Comparison of ENCODE assay signal across 25 cellular contexts in genomic region chr7:143216151-143216550, GRCh38. TPM values are rescaled to one million over a fixed set of nuclear protein-coding genes. Genes with fewer than 3 reads are reported as not detected.
DNase-seq lines count a peak whose midpoint lies in the region; FAIRE-seq and TF ChIP-seq lines count a peak whose summit lies in the region.
"Had no signal": no experiment of that assay in that cellular context is flagged by ENCODE, and none has a peak within 500 bp of the region (broad histone marks: within the 10 kb centered on the region; RNA-seq: fewer than 3 reads in every experiment).

No MANE protein-coding gene starts in this region.

- POLR2A ChIA-PET in endothelial cell of umbilical vein (lab: Charles Lee) = no interaction called here
- POLR2A ChIA-PET in CD8-positive, alpha-beta memory T cell (lab: Charles Lee) = no interaction called here
- POLR2A ChIA-PET in OCI-LY7 (lab: Charles Lee) = interaction anchor here (0.6 to 1.9 kb wide), 4 partner anchors 202 to 472 kb away, joined by 3 to 5 read pairs (median 4); no protein-coding TSS in a partner anchor

- no peaks in the 10 kb centered on the region for H3K9me1 ChIP-seq in endothelial cell of umbilical vein (replicated peaks; ENCODE audit: control insufficient read depth, extremely low read depth, insufficient read depth, low read length)

- no peak overlapping the region for H3K27ac ChIP-seq in endothelial cell of umbilical vein (ENCODE audit: insufficient read depth, low read depth, low read length)
- H3K27ac ChIP-seq in CD8-positive, alpha-beta memory T cell (ENCODE audit: low read depth, low read length) = no peak overlapping the region
- no peak overlapping the region for H3K27ac ChIP-seq in OCI-LY7 (ENCODE audit: low read depth, low read length, poor library complexity, severe bottlenecking)
- H3K27ac ChIP-seq: gastrocnemius medialis, neural progenitor cell, tibial artery had no signal

- H3K9me3 Mint-ChIP-seq in CD8-positive, alpha-beta memory T cell = no peaks in the 10 kb centered on the region
- H3K9me3 Mint-ChIP-seq in glutamatergic neuron (ENCODE audit: unreplicated experiment) = peaks cover 2% of the 10 kb centered on the region
- H3K9me3 Mint-ChIP-seq: activated T-helper 17 cell treated with anti-CD3 and anti-CD28 coated beads, Interleukin-2, amount 50 U/mL, for 72 hours; CD8-positive, alpha-beta T cell; stimulated activated effector memory CD8-positive, alpha-beta T cell treated with anti-CD3 and anti-CD28 coated beads, Interleukin-12 subunit alpha, Interleukin-12 subunit beta, amount 100 ng/mL, for 72 hours; T-helper 2 cell treated with Interferon-gamma antibody and Interleukin-4, amounts not matched to agents 5 μg/mL and 100 μg/mL, for 36 hours had no signal

- H3K4me3 Mint-ChIP-seq in CD8-positive, alpha-beta memory T cell = no peak overlapping the region
- no peak overlapping the region for H3K4me3 Mint-ChIP-seq in glutamatergic neuron (ENCODE audit: unreplicated experiment)
- H3K4me3 Mint-ChIP-seq: activated T-helper 17 cell treated with anti-CD3 and anti-CD28 coated beads, Interleukin-2, amount 50 U/mL, for 72 hours; CD8-positive, alpha-beta T cell; endodermal cell; neural progenitor cell; stimulated activated effector memory CD8-positive, alpha-beta T cell treated with anti-CD3 and anti-CD28 coated beads, Interleukin-12 subunit alpha, Interleukin-12 subunit beta, amount 100 ng/mL, for 72 hours; T-helper 2 cell treated with Interferon-gamma antibody and Interleukin-4, amounts not matched to agents 5 μg/mL and 100 μg/mL, for 36 hours had no signal

- dilution Hi-C loops in endothelial cell of umbilical vein (cut with MboI; ENCODE audit: extremely low pct_ligation_motif_present, low sequenced_read_pairs) = loop anchor here (25.0 kb wide), 1 partner anchor 204 kb away; no protein-coding TSS in a partner anchor

- no peak for TF ChIP-seq CTCF in AG10803 (conservative IDR thresholded peaks at IDR 0.05; ENCODE audit: low read length)
- no peak for TF ChIP-seq CTCF in endothelial cell of umbilical vein (IDR thresholded peaks at IDR 0.05; ENCODE audit: extremely low read depth in 1 of 2, insufficient read depth in 1 of 2, low read depth in 1 of 2, low read length in 2 of 2)
- no peak for TF ChIP-seq CTCF in OCI-LY7 (conservative IDR thresholded peaks at IDR 0.05; ENCODE audit: low read length)
- TF ChIP-seq CTCF in glutamatergic neuron (IDR thresholded peaks at IDR 0.05; ENCODE audit: partially characterized antibody, unreplicated experiment) = no peak

- H3K4me2 ChIP-seq in endothelial cell of umbilical vein (ENCODE audit: insufficient read depth, low read length) (no peak overlapping the region), OCI-LY7 (ENCODE audit: low read length) (no peak overlapping the region)
- H3K4me2 ChIP-seq: neural progenitor cell had no signal

- H3K9me3 ChIP-seq in endothelial cell of umbilical vein (replicated peaks; ENCODE audit: control insufficient read depth, insufficient read depth, low read length) (no peaks in the 10 kb centered on the region), OCI-LY7 (ENCODE audit: low read length) (no peaks in the 10 kb centered on the region)
- no peaks in the 10 kb centered on the region for H3K9me3 ChIP-seq in CD8-positive, alpha-beta memory T cell (ENCODE audit: low read length)
- H3K9me3 ChIP-seq: gastrocnemius medialis, HAP-1, tibial artery had no signal

- H3K27me3 ChIP-seq in endothelial cell of umbilical vein (ENCODE audit: control insufficient read depth in 2 of 2, insufficient read depth in 2 of 2, low read length in 2 of 2) = peaks cover 5 to 9% of the 10 kb centered on the region in 2 experiments
- H3K27me3 ChIP-seq in CD8-positive, alpha-beta memory T cell (ENCODE audit: insufficient read depth, low read length, poor library complexity, severe bottlenecking) = no peaks in the 10 kb centered on the region
- H3K27me3 ChIP-seq: gastrocnemius medialis, neural progenitor cell, tibial artery had no signal

- intact Hi-C loops in endothelial cell of umbilical vein (cut with micrococcal nuclease) (no loop called here), OCI-LY7 (cut with micrococcal nuclease; ENCODE audit: unreplicated experiment) (loop anchor here (10.0 kb wide), 1 partner anchor 611 kb away; no protein-coding TSS in a partner anchor)

- H3K27me3 Mint-ChIP-seq in CD8-positive, alpha-beta memory T cell = peaks cover 0 to 10% of the 10 kb centered on the region in 2 donors
- H3K27me3 Mint-ChIP-seq in glutamatergic neuron (ENCODE audit: unreplicated experiment) = no peaks in the 10 kb centered on the region

- H3K9me2 ChIP-seq in OCI-LY7 (ENCODE audit: insufficient read depth, low read length) = no peaks in the 10 kb centered on the region

- no peaks in the 10 kb centered on the region for H3K79me2 ChIP-seq in endothelial cell of umbilical vein (ENCODE audit: control insufficient read depth, insufficient read depth, low read length)
- no peaks in the 10 kb centered on the region for H3K79me2 ChIP-seq in OCI-LY7 (ENCODE audit: insufficient read depth, low read depth, low read length)

- H4K20me1 ChIP-seq in endothelial cell of umbilical vein (replicated peaks; ENCODE audit: control insufficient read depth, extremely low read depth, insufficient read depth, low read length) (no peaks in the 10 kb centered on the region), OCI-LY7 (ENCODE audit: insufficient read depth, low read length) (no peaks in the 10 kb centered on the region)

- H3K4me1 Mint-ChIP-seq in CD8-positive, alpha-beta memory T cell = no peaks in the 10 kb centered on the region
- peaks cover 16% of the 10 kb centered on the region for H3K4me1 Mint-ChIP-seq in glutamatergic neuron (ENCODE audit: low read depth, unreplicated experiment)
- H3K4me1 Mint-ChIP-seq: activated T-helper 17 cell treated with anti-CD3 and anti-CD28 coated beads, Interleukin-2, amount 50 U/mL, for 72 hours; endodermal cell; neural progenitor cell; stimulated activated effector memory CD8-positive, alpha-beta T cell treated with anti-CD3 and anti-CD28 coated beads, Interleukin-12 subunit alpha, Interleukin-12 subunit beta, amount 100 ng/mL, for 72 hours had no signal

- BruUV-seq in endothelial cell of umbilical vein (replicated peaks; lab: Mats Ljungman, UMichigan) (no TSS peak), OCI-LY7 (replicated peaks; lab: Mats Ljungman, UMichigan) (no TSS peak)

- H3K4me1 ChIP-seq in endothelial cell of umbilical vein (ENCODE audit: control insufficient read depth, extremely low read depth, insufficient read depth, low read length) (no peaks in the 10 kb centered on the region), OCI-LY7 (ENCODE audit: insufficient read depth, low read length, poor library complexity, severe bottlenecking) (no peaks in the 10 kb centered on the region)
- no peaks in the 10 kb centered on the region for H3K4me1 ChIP-seq in CD8-positive, alpha-beta memory T cell (ENCODE audit: insufficient read depth, low read length)
- H3K4me1 ChIP-seq: gastrocnemius medialis, HAP-1, neural progenitor cell, tibial artery had no signal

- H3K36me3 ChIP-seq in endothelial cell of umbilical vein (ENCODE audit: control insufficient read depth in 2 of 2, extremely low read depth in 1 of 2, insufficient read depth in 2 of 2, low read length in 2 of 2) (no peaks in the 10 kb centered on the region), OCI-LY7 (ENCODE audit: insufficient read depth, low read length) (no peaks in the 10 kb centered on the region)
- H3K36me3 ChIP-seq in CD8-positive, alpha-beta memory T cell (ENCODE audit: insufficient read depth, low read length) = no peaks in the 10 kb centered on the region
- H3K36me3 ChIP-seq: gastrocnemius medialis, HAP-1, neural progenitor cell, tibial artery had no signal

- H3K27ac Mint-ChIP-seq in CD8-positive, alpha-beta memory T cell = no peak overlapping the region
- H3K27ac Mint-ChIP-seq in glutamatergic neuron (ENCODE audit: unreplicated experiment) = no peak overlapping the region
- H3K27ac Mint-ChIP-seq: activated T-helper 17 cell treated with anti-CD3 and anti-CD28 coated beads, Interleukin-2, amount 50 U/mL, for 72 hours; CD8-positive, alpha-beta T cell; endodermal cell; neural progenitor cell; stimulated activated effector memory CD8-positive, alpha-beta T cell treated with anti-CD3 and anti-CD28 coated beads, Interleukin-12 subunit alpha, Interleukin-12 subunit beta, amount 100 ng/mL, for 72 hours; T-helper 2 cell treated with Interferon-gamma antibody and Interleukin-4, amounts not matched to agents 5 μg/mL and 100 μg/mL, for 36 hours had no signal

- no peaks in the 10 kb centered on the region for H3K36me3 Mint-ChIP-seq in CD8-positive, alpha-beta memory T cell
- H3K36me3 Mint-ChIP-seq in glutamatergic neuron (ENCODE audit: unreplicated experiment) = no peaks in the 10 kb centered on the region
- H3K36me3 Mint-ChIP-seq: CD8-positive, alpha-beta T cell; neural progenitor cell; stimulated activated effector memory CD8-positive, alpha-beta T cell treated with anti-CD3 and anti-CD28 coated beads, Interleukin-12 subunit alpha, Interleukin-12 subunit beta, amount 100 ng/mL, for 72 hours had no signal

- DNase-seq in AG10803 (ENCODE audit: low read depth) = peak; percentile 17
- peak; percentile 5 for DNase-seq in M059J (ENCODE audit: low read depth)
- peak; percentile 16 for DNase-seq in endothelial cell of umbilical vein (ENCODE audit: low read depth, low spot score)
- DNase-seq in occipital lobe (lab: John Stamatoyannopoulos, UW) = peak; percentile 71
- no peak for DNase-seq in CD8-positive, alpha-beta memory T cell
- no peak for DNase-seq in OCI-LY7 (ENCODE audit: low spot score)
- no peak for DNase-seq in HuH-7 (ENCODE audit: low spot score)
- DNase-seq in glutamatergic neuron = no peak
- DNase-seq: ACHN; CD8-positive, alpha-beta T cell; cerebellar nuclear complex; DMS79 treated with DMSO at 0.1 percent for 48 hours; endodermal cell; gastrocnemius medialis; Kasumi-1; left colon; NCI-H1105 treated with DMSO at 0.1 percent for 48 hours; NCI-H524; tibial artery had no signal

- no peak for TF ChIP-seq POLR2A in endothelial cell of umbilical vein (IDR thresholded peaks at IDR 0.05; ENCODE audit: low read depth, low read length)

- CTCF ChIA-PET in endothelial cell of umbilical vein (lab: Charles Lee) (interaction anchor here (0.9 to 10.8 kb wide), 11 partner anchors 24 to 681 kb away, joined by 3 to 967 read pairs (median 7); partner anchors contain the start of gene GSTK1), OCI-LY7 (lab: Charles Lee; ENCODE audit: unreplicated experiment) (interaction anchor here (0.6 to 2.4 kb wide), 5 partner anchors 8 to 211 kb away, joined by 3 to 15 read pairs (median 3); no protein-coding TSS in a partner anchor)
- CTCF ChIA-PET in CD8-positive, alpha-beta memory T cell (lab: Charles Lee) = interaction anchor here (1.0 to 3.1 kb wide), 12 partner anchors 13 to 918 kb away, joined by 3 to 70 read pairs (median 8); no protein-coding TSS in a partner anchor

- H3K4me3 ChIP-seq in AG10803 (ENCODE audit: low read length) (no peak overlapping the region), endothelial cell of umbilical vein (replicated peaks in 1 of 3; ENCODE audit: insufficient read depth in 1 of 3, low read depth in 1 of 3, low read length in 3 of 3) (no peak overlapping the region), OCI-LY7 (ENCODE audit: low read depth, low read length, poor library complexity, severe bottlenecking) (no peak overlapping the region)
- no peak overlapping the region for H3K4me3 ChIP-seq in CD8-positive, alpha-beta memory T cell (ENCODE audit: low read length)
- H3K4me3 ChIP-seq: gastrocnemius medialis, HAP-1, neural progenitor cell, tibial artery had no signal

- no peak overlapping the region for H3K9ac ChIP-seq in endothelial cell of umbilical vein (replicated peaks; ENCODE audit: extremely low read depth, insufficient read depth, low read length)
- H3K9ac ChIP-seq: neural progenitor cell had no signal

- H2AFZ ChIP-seq in endothelial cell of umbilical vein (ENCODE audit: low read depth, low read length) = no peak overlapping the region
- H2AFZ ChIP-seq in OCI-LY7 (ENCODE audit: low read length) = no peak overlapping the region
- H2AFZ ChIP-seq: neural progenitor cell had no signal

- no peak for FAIRE-seq in endothelial cell of umbilical vein (lab: Jason Lieb, UNC)

RNA-seq across cellular contexts. Expression of gene TAS2R40, which starts 5.7 kb away (rescaled TPM):
- not detected in 2 replicates for total RNA-seq in M059J (2014; rRNA removed; shearing (Covaris generic))
- total RNA-seq in endothelial cell of umbilical vein = not detected in 2 replicates
- polyA plus RNA-seq in endothelial cell of umbilical vein = not detected in 2 replicates
- polyA plus RNA-seq in endothelial cell of umbilical vein (2011; cell fraction: cytosol; rRNA removed) = not detected in 2 replicates
- not detected in 2 replicates for polyA plus RNA-seq in endothelial cell of umbilical vein (2011; cell fraction: nucleus; rRNA removed)
- polyA plus RNA-seq in endothelial cell of umbilical vein (2012) = not detected in 2 replicates
- not detected in 2 replicates for polyA minus RNA-seq in endothelial cell of umbilical vein
- polyA minus RNA-seq in endothelial cell of umbilical vein (2011; cell fraction: cytosol; rRNA and poly(A)+ RNA removed) = not detected
- polyA minus RNA-seq in endothelial cell of umbilical vein (2011; cell fraction: nucleus; rRNA and poly(A)+ RNA removed) = not detected in 2 replicates
- not detected for total RNA-seq in occipital lobe
- not detected for total RNA-seq in CD8-positive, alpha-beta memory T cell
- polyA plus RNA-seq in CD8-positive, alpha-beta memory T cell = not detected
- not detected in 2 replicates for total RNA-seq in OCI-LY7 (2014; rRNA removed; shearing (Covaris generic))
- total RNA-seq in OCI-LY7 (2022) = not detected in 2 replicates
- not detected for total RNA-seq in glutamatergic neuron (ENCODE audit: unreplicated experiment)
- total RNA-seq: activated T-helper 17 cell treated with anti-CD3 and anti-CD28 coated beads, Interleukin-2, amount 50 U/mL, for 72 hours; CD8-positive, alpha-beta T cell; endodermal cell; gastrocnemius medialis; left colon; renal cortical epithelial cell had no signal

RNA-seq across cellular contexts. Expression of gene TAS2R39, which starts 32.9 kb away (rescaled TPM):
- not detected in 2 replicates for total RNA-seq in M059J (2014; rRNA removed; shearing (Covaris generic))
- not detected in 2 replicates for total RNA-seq in endothelial cell of umbilical vein
- polyA plus RNA-seq in endothelial cell of umbilical vein = not detected in 2 replicates
- polyA plus RNA-seq in endothelial cell of umbilical vein (2011; cell fraction: cytosol; rRNA removed) = not detected in 2 replicates
- polyA plus RNA-seq in endothelial cell of umbilical vein (2011; cell fraction: nucleus; rRNA removed) = not detected in 2 replicates
- polyA plus RNA-seq in endothelial cell of umbilical vein (2012) = not detected in 2 replicates
- not detected in 2 replicates for polyA minus RNA-seq in endothelial cell of umbilical vein
- polyA minus RNA-seq in endothelial cell of umbilical vein (2011; cell fraction: cytosol; rRNA and poly(A)+ RNA removed) = not detected
- polyA minus RNA-seq in endothelial cell of umbilical vein (2011; cell fraction: nucleus; rRNA and poly(A)+ RNA removed) = not detected in 2 replicates
- total RNA-seq in occipital lobe = not detected
- total RNA-seq in CD8-positive, alpha-beta memory T cell = not detected
- not detected for polyA plus RNA-seq in CD8-positive, alpha-beta memory T cell
- total RNA-seq in OCI-LY7 (2014; rRNA removed; shearing (Covaris generic)) = not detected in 2 replicates
- not detected in 2 replicates for total RNA-seq in OCI-LY7 (2022)
- not detected for total RNA-seq in glutamatergic neuron (ENCODE audit: unreplicated experiment)
- total RNA-seq: activated T-helper 17 cell treated with anti-CD3 and anti-CD28 coated beads, Interleukin-2, amount 50 U/mL, for 72 hours; CD8-positive, alpha-beta T cell; endodermal cell; gastrocnemius medialis; left colon; renal cortical epithelial cell had no signal

RNA-seq across cellular contexts. Expression of gene GSTK1, which starts 47.1 kb away (rescaled TPM):
- 127 and 133 TPM in 2 replicates for total RNA-seq in M059J (2014; rRNA removed; shearing (Covaris generic))
- 99.4 and 119 TPM in 2 replicates for total RNA-seq in endothelial cell of umbilical vein
- polyA plus RNA-seq in endothelial cell of umbilical vein = 126 and 132 TPM in 2 replicates
- polyA plus RNA-seq in endothelial cell of umbilical vein (2011; cell fraction: cytosol; rRNA removed) = 137 and 144 TPM in 2 replicates
- polyA plus RNA-seq in endothelial cell of umbilical vein (2011; cell fraction: nucleus; rRNA removed) = 221 and 223 TPM in 2 replicates
- 127 and 133 TPM in 2 replicates for polyA plus RNA-seq in endothelial cell of umbilical vein (2012)
- 76.6 and 95.4 TPM in 2 replicates for polyA minus RNA-seq in endothelial cell of umbilical vein
- 45.6 TPM for polyA minus RNA-seq in endothelial cell of umbilical vein (2011; cell fraction: cytosol; rRNA and poly(A)+ RNA removed)
- 30.1 and 32.0 TPM in 2 replicates for polyA minus RNA-seq in endothelial cell of umbilical vein (2011; cell fraction: nucleus; rRNA and poly(A)+ RNA removed)
- total RNA-seq in occipital lobe = 36.0 TPM
- 100 to 1,000 TPM; 147 to 151 TPM for total RNA-seq in CD8-positive, alpha-beta memory T cell
- 532 TPM for polyA plus RNA-seq in CD8-positive, alpha-beta memory T cell
- 37.8 and 39.4 TPM in 2 replicates for total RNA-seq in OCI-LY7 (2014; rRNA removed; shearing (Covaris generic))
- total RNA-seq in OCI-LY7 (2022) = 41.6 and 44.5 TPM in 2 replicates
- 48.6 TPM for total RNA-seq in glutamatergic neuron (ENCODE audit: unreplicated experiment)

Comparison
In these comparisons a context has a peak if more than half of its experiments do, and no peak if none do; other contexts are left out.
1. DNase-seq: peak in AG10803 (single experiment), M059J (single experiment), endothelial cell of umbilical vein (single experiment) and occipital lobe (single experiment); none in CD8-positive, alpha-beta memory T cell (0 of 5), OCI-LY7 (single experiment), HuH-7 (single experiment) and glutamatergic neuron (single experiment).